ENCODE assay signal across 20 cellular contexts in genomic region chr17:78539771-78540170, GRCh38. TPM values are rescaled to one million over a fixed set of nuclear protein-coding genes. Genes with fewer than 3 reads are reported as not detected.
DNase-seq lines count a peak whose midpoint lies in the region; ATAC-seq and TF ChIP-seq lines count a peak whose summit lies in the region.
"Had no signal": no experiment of that assay in that cellular context is flagged by ENCODE, and none has a peak within 500 bp of the region (broad histone marks: within the 10 kb centered on the region; RNA-seq: fewer than 3 reads in every experiment).

No MANE protein-coding gene starts in this region.

- peaks cover 29% of the 10 kb centered on the region for H3K4me1 ChIP-seq in RWPE2 (ENCODE audit: insufficient read depth, poor library complexity, severe bottlenecking)
- H3K4me1 ChIP-seq in endodermal cell (ENCODE audit: control insufficient read depth, insufficient read depth, low read length): peaks cover 7% of the 10 kb centered on the region
- no peaks in the 10 kb centered on the region for H3K4me1 ChIP-seq in osteoblast (ENCODE audit: insufficient read depth, low read length)
- peaks cover 0 to 12% (median 6%) of the 10 kb centered on the region in 6 donors for H3K4me1 ChIP-seq in spleen

- TF ChIP-seq POLR2A in spleen (IDR thresholded peaks at IDR 0.05): no peak

- DNase-seq in RWPE2 (ENCODE audit: low spot score): peak; percentile 25
- peak; percentile 31 for DNase-seq in endodermal cell
- DNase-seq in osteoblast (ENCODE audit: insufficient read length, low spot score, missing footprints): peak; percentile 30
- DNase-seq in spleen: peak; percentile 23
- no peak for DNase-seq in activated CD4-positive, alpha-beta T cell treated with anti-CD3 and anti-CD28 coated beads for 4 hours
- DNase-seq in MCF 10A (ENCODE audit: unreplicated experiment): no peak
- DNase-seq in MG63: no peak
- DNase-seq: CD8-positive, alpha-beta T cell; DMS 273 treated with DMSO at 0.1 percent for 48 hours; DMS53; DND-41; EL; GM23248; HCEC 1CT had no signal

- no TSS peak for BruUV-seq in MCF 10A (replicated peaks; lab: Mats Ljungman, UMichigan)

- no peaks in the 10 kb centered on the region for H4K20me1 ChIP-seq in osteoblast (ENCODE audit: insufficient read depth, low read length)
- H4K20me1 ChIP-seq: BLaER1 treated with 17β-estradiol and CSF1 and Interleukin-3, amounts not matched to agents 10 nM and 100 nM had no signal

- TF ChIP-seq CTCF in RWPE2 (IDR thresholded peaks at IDR 0.05; ENCODE audit: poor library complexity, severe bottlenecking) (no peak), endodermal cell (conservative IDR thresholded peaks at IDR 0.05) (no peak), osteoblast (IDR thresholded peaks at IDR 0.05; ENCODE audit: extremely low read depth, low read depth, low read length) (no peak), spleen (IDR thresholded peaks at IDR 0.05 in 8 of 11, conservative IDR thresholded peaks at IDR 0.05 in 3 of 11) (no peak), MCF 10A (IDR thresholded peaks at IDR 0.05; ENCODE audit: unreplicated experiment) (no peak)

- ATAC-seq in RWPE2 (ENCODE audit: low read depth) (no peak), GM21381 (IDR thresholded peaks at IDR 0.05; ENCODE audit: unreplicated experiment) (no peak)
- ATAC-seq: CD8-positive, alpha-beta T cell; GM12878 had no signal

- H3K9ac ChIP-seq in endodermal cell (ENCODE audit: extremely low read depth, low read length, poor library complexity, severe bottlenecking): no peak overlapping the region
- H3K9ac ChIP-seq: BLaER1 treated with 17β-estradiol and CSF1 and Interleukin-3, amounts not matched to agents 10 nM and 100 nM; GM23248 had no signal

- H3K27ac ChIP-seq in RWPE2 (ENCODE audit: poor library complexity, severe bottlenecking): no peak overlapping the region
- no peak overlapping the region for H3K27ac ChIP-seq in endodermal cell (ENCODE audit: low read depth, low read length)
- no peak overlapping the region for H3K27ac ChIP-seq in osteoblast (ENCODE audit: low read depth, low read length)
- no peak overlapping the region for H3K27ac ChIP-seq in spleen
- H3K27ac ChIP-seq: BLaER1 treated with 17β-estradiol and CSF1 and Interleukin-3, amounts not matched to agents 10 nM and 100 nM; GM23248 had no signal

- POLR2A ChIA-PET in MCF 10A (lab: Yijun Ruan, JAX): no interaction called here

- H3K27ac Mint-ChIP-seq in endodermal cell (no peak overlapping the region), MCF 10A (ENCODE audit: low read depth, unreplicated experiment) (no peak overlapping the region)
- H3K27ac Mint-ChIP-seq: B cell; CD8-positive, alpha-beta T cell had no signal

- H3K36me3 Mint-ChIP-seq in endodermal cell (ENCODE audit: low read depth): no peaks in the 10 kb centered on the region
- peaks cover 2% of the 10 kb centered on the region for H3K36me3 Mint-ChIP-seq in MCF 10A (ENCODE audit: insufficient read depth, unreplicated experiment)
- H3K36me3 Mint-ChIP-seq: CD8-positive, alpha-beta T cell had no signal

- no peaks in the 10 kb centered on the region for H3K27me3 ChIP-seq in RWPE2 (ENCODE audit: insufficient read depth, poor library complexity, severe bottlenecking)
- H3K27me3 ChIP-seq in endodermal cell (ENCODE audit: control insufficient read depth, insufficient read depth, low read length, poor library complexity, severe bottlenecking): no peaks in the 10 kb centered on the region
- peaks cover 2% of the 10 kb centered on the region for H3K27me3 ChIP-seq in osteoblast (ENCODE audit: insufficient read depth, low read length)
- H3K27me3 ChIP-seq in spleen (replicated peaks in 1 of 7): peaks cover 0 to 5% (median 0%) of the 10 kb centered on the region in 7 donors
- H3K27me3 ChIP-seq in MG63: no peaks in the 10 kb centered on the region
- H3K27me3 ChIP-seq: BLaER1 treated with 17β-estradiol and CSF1 and Interleukin-3, amounts not matched to agents 10 nM and 100 nM had no signal

- CTCF ChIA-PET in MCF 10A (lab: Yijun Ruan, JAX): no interaction called here

- WGBS in endodermal cell (ENCODE audit: insufficient coverage in 1 of 2, insufficient read length in 1 of 2), 2 experiments: 95 to 96% methylated on average over 12 of the region's 12 CpGs
- 91 to 94% (median 94%) methylated on average over 12 of the region's 12 CpGs for WGBS in spleen, 5 donors

- H3K4me1 Mint-ChIP-seq in endodermal cell: peaks cover 9% of the 10 kb centered on the region
- peaks cover 15% of the 10 kb centered on the region for H3K4me1 Mint-ChIP-seq in MCF 10A (ENCODE audit: insufficient read depth, unreplicated experiment)

- H3K9me3 ChIP-seq in RWPE2 (ENCODE audit: severe bottlenecking) (no peaks in the 10 kb centered on the region), endodermal cell (ENCODE audit: control insufficient read depth, low read length) (no peaks in the 10 kb centered on the region), osteoblast (ENCODE audit: low read depth, low read length) (no peaks in the 10 kb centered on the region), spleen (no peaks in the 10 kb centered on the region), MG63 (no peaks in the 10 kb centered on the region)

- no peaks in the 10 kb centered on the region for H3K27me3 Mint-ChIP-seq in endodermal cell (ENCODE audit: insufficient read depth)
- H3K27me3 Mint-ChIP-seq in MCF 10A (ENCODE audit: insufficient read depth, unreplicated experiment): no peaks in the 10 kb centered on the region

- H3K4me3 Mint-ChIP-seq in endodermal cell: no peak overlapping the region
- no peak overlapping the region for H3K4me3 Mint-ChIP-seq in MCF 10A (ENCODE audit: unreplicated experiment)
- H3K4me3 Mint-ChIP-seq: B cell; CD8-positive, alpha-beta T cell had no signal

- no peaks in the 10 kb centered on the region for H3K79me2 ChIP-seq in osteoblast (ENCODE audit: insufficient read depth, low read length)

- H3K36me3 ChIP-seq in RWPE2 (ENCODE audit: low read depth) (no peaks in the 10 kb centered on the region), endodermal cell (ENCODE audit: control insufficient read depth, insufficient read depth, low read length) (no peaks in the 10 kb centered on the region), osteoblast (ENCODE audit: insufficient read depth, low read length) (no peaks in the 10 kb centered on the region), spleen (no peaks in the 10 kb centered on the region), MG63 (no peaks in the 10 kb centered on the region)

- intact Hi-C loops in spleen (cut with DNase I; ENCODE audit: low total_unique reads) (no loop called here), MCF 10A (cut with micrococcal nuclease) (no loop called here)

- no peak overlapping the region for H3K4me2 ChIP-seq in osteoblast (ENCODE audit: insufficient read depth, low read length)

- H3K9me3 Mint-ChIP-seq in endodermal cell (no peaks in the 10 kb centered on the region), MCF 10A (ENCODE audit: unreplicated experiment) (no peaks in the 10 kb centered on the region)
- H3K9me3 Mint-ChIP-seq: CD8-positive, alpha-beta T cell had no signal

- H3K4me3 ChIP-seq in RWPE2 (ENCODE audit: severe bottlenecking) (no peak overlapping the region), endodermal cell (ENCODE audit: low read length) (no peak overlapping the region), osteoblast (ENCODE audit: insufficient read depth, low read length) (no peak overlapping the region), spleen (no peak overlapping the region), MG63 (no peak overlapping the region)
- H3K4me3 ChIP-seq: BLaER1 treated with 17β-estradiol and CSF1 and Interleukin-3, amounts not matched to agents 10 nM and 100 nM; GM12878; GM23248 had no signal

- H2AFZ ChIP-seq in osteoblast (ENCODE audit: low read length): no peak overlapping the region
- H2AFZ ChIP-seq: GM23248 had no signal

RNA-seq across cellular contexts. Expression of gene DNAH17, which starts 37.4 kb away (rescaled TPM):
- total RNA-seq in endodermal cell: under 1 TPM; 0.13 to 0.64 TPM
- polyA plus RNA-seq in endodermal cell (2013, experiment 1 of 2): not detected
- 0.12 TPM for polyA plus RNA-seq in endodermal cell (2013, experiment 2 of 2)
- total RNA-seq in osteoblast: under 0.01 TPM in 2 replicates
- 1 to 10 TPM in 1 of 7 donors, under 1 TPM in 5, not detected in 1; 0.29 to 1.0 (median 0.77) TPM for total RNA-seq in spleen
- polyA plus RNA-seq in spleen: under 1 TPM; 0.06 to 0.72 (median 0.32) TPM
- total RNA-seq in MCF 10A (2022): not detected in 2 replicates
- total RNA-seq in MG63 (2014; rRNA removed; shearing (Covaris generic); ENCODE audit: low replicate concordance): not detected in 2 replicates
- total RNA-seq: G401, GM23248, HT-29 had no signal

Comparison
In these comparisons a context has a peak if more than half of its experiments do, and no peak if none do; other contexts are left out.
1. DNase-seq: peak in RWPE2 (single experiment), endodermal cell (single experiment), osteoblast (single experiment) and spleen (single experiment); none in activated CD4-positive, alpha-beta T cell treated with anti-CD3 and anti-CD28 coated beads for 4 hours (0 of 2), MCF 10A (single experiment) and MG63 (single experiment).